ENCODE assay signal across 7 cellular contexts in the genomic region with DNA sequence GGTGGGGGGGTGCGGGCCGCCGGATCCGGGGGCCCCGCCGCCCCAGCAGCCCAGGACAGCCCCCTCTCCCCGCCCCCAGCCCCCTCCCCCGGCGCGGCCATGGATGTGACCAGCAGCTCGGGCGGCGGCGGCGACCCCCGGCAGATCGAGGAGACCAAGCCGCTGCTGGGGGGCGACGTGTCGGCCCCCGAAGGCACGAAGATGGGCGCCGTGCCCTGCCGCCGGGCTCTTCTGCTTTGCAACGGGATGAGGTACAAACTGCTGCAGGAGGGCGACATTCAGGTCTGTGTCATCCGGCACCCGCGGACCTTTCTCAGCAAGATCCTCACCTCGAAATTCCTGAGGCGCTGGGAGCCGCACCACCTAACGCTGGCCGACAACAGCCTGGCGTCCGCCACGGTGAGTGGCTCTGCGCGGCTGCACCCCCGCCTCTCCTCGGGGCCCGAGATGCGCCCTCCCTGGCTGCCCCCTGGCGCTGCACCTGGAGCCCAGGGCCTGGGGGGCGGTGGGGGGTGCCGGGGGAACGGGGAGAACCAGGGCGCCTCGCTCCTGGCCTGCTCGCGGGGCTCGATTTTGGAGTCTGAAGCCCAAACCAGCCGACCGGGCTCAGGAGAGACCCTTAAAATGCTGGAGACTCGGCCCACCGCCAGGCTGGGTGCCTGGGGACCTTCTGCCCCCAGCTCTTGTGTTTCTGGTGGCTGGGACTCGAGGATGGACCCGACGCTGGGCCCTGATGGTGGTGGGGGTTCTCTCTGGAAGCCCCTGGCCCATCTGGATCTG. TPM values are rescaled to one million over a fixed set of nuclear protein-coding genes. Genes with fewer than 3 reads are reported as not detected.
DNase-seq lines count a peak whose midpoint lies in the region; ATAC-seq and TF ChIP-seq lines count a peak whose summit lies in the region.

No MANE protein-coding gene starts in this region.

- H4K20me1 ChIP-seq in OCI-LY3 (ENCODE audit: insufficient read depth, low read length): peaks cover 42% of the 10 kb centered on the region

- H3K9ac ChIP-seq in OCI-LY3 (ENCODE audit: low read length) (peak overlapping the region; percentile 87), rectal smooth muscle tissue (ENCODE audit: low read length) (peak overlapping the region; percentile 70)

- H3K36me3 ChIP-seq in OCI-LY3 (replicated peaks; ENCODE audit: low read depth, low read length) (peaks cover 37% of the 10 kb centered on the region), left ventricle myocardium inferior (no peaks in the 10 kb centered on the region), rectal smooth muscle tissue (ENCODE audit: control insufficient read depth, insufficient read depth, low read length) (no peaks in the 10 kb centered on the region)

- H3K79me2 ChIP-seq in OCI-LY3 (ENCODE audit: low read length): peaks cover 53% of the 10 kb centered on the region

- peak; percentile 59 to 67 for DNase-seq in activated naive CD4-positive, alpha-beta T cell treated with anti-CD3 and anti-CD28 coated beads, Interleukin-2, amount 50 U/mL, for 72 hours (ENCODE audit: low spot score in 2 of 2)
- DNase-seq in left ventricle myocardium inferior: no peak
- DNase-seq in NCI-H510A (lab: John Stamatoyannopoulos, UW): no peak

- H3K27ac ChIP-seq in OCI-LY3 (ENCODE audit: low read length) (peak overlapping the region; percentile 56), left ventricle myocardium inferior (replicated peaks) (peak overlapping the region; percentile 83), rectal smooth muscle tissue (ENCODE audit: low read depth, low read length) (peak overlapping the region; percentile 51)

- TF ChIP-seq CTCF in OCI-LY3 (IDR thresholded peaks at IDR 0.05; ENCODE audit: low read depth, low read length): peak; percentile 31; the same call in 1 of the 2 replicates
- TF ChIP-seq CTCF in left ventricle myocardium inferior (IDR thresholded peaks at IDR 0.05; ENCODE audit: borderline replicate concordance): peak; percentile 34

- H3K27ac Mint-ChIP-seq in activated naive CD4-positive, alpha-beta T cell treated with anti-CD3 and anti-CD28 coated beads, Interleukin-2, amount 50 U/mL, for 72 hours: peak overlapping the region; percentile 75 to 88

- ATAC-seq in GM21786 (IDR thresholded peaks at IDR 0.05; ENCODE audit: unreplicated experiment): peak; percentile 27
- ATAC-seq in activated naive CD4-positive, alpha-beta T cell treated with anti-CD3 and anti-CD28 coated beads, Interleukin-2, amount 50 U/mL, for 72 hours: peak; percentile 33 to 46

- peak overlapping the region; percentile 71 for H3K4me2 ChIP-seq in OCI-LY3 (ENCODE audit: low read length)

- H3K36me3 Mint-ChIP-seq in activated naive CD4-positive, alpha-beta T cell treated with anti-CD3 and anti-CD28 coated beads, Interleukin-2, amount 50 U/mL, for 72 hours: peaks cover 8 to 9% of the 10 kb centered on the region in 2 donors

- H3K9me3 ChIP-seq in OCI-LY3 (ENCODE audit: insufficient read depth, low read length): 0 out of 2 replicates have a peak, but pooled peaks cover 4% of the 10 kb centered on the region
- no peaks in the 10 kb centered on the region for H3K9me3 ChIP-seq in left ventricle myocardium inferior (replicated peaks)

- peaks cover 15% of the 10 kb centered on the region for H3K4me1 ChIP-seq in OCI-LY3 (ENCODE audit: low read length)
- peaks cover 43% of the 10 kb centered on the region for H3K4me1 ChIP-seq in left ventricle myocardium inferior
- H3K4me1 ChIP-seq in rectal smooth muscle tissue (ENCODE audit: control insufficient read depth, insufficient read depth, low read length): peaks cover 11% of the 10 kb centered on the region

- no peak overlapping the region for H2AFZ ChIP-seq in OCI-LY3 (ENCODE audit: low read depth, low read length)

- intact Hi-C loops in left ventricle myocardium inferior (cut with micrococcal nuclease): no loop called here

- H3K27me3 ChIP-seq in OCI-LY3 (ENCODE audit: low read depth, low read length): peaks cover 38% of the 10 kb centered on the region
- no peaks in the 10 kb centered on the region for H3K27me3 ChIP-seq in left ventricle myocardium inferior (ENCODE audit: low read depth)
- no peaks in the 10 kb centered on the region for H3K27me3 ChIP-seq in rectal smooth muscle tissue (ENCODE audit: control insufficient read depth, insufficient read depth, low read length)

- H3K4me3 ChIP-seq in GM08714 (ENCODE audit: low read length) (peak overlapping the region; percentile 82), OCI-LY3 (ENCODE audit: low read length) (peak overlapping the region; percentile 80), left ventricle myocardium inferior (peak overlapping the region; percentile 77), rectal smooth muscle tissue (ENCODE audit: low read length) (peak overlapping the region; percentile 88)

- no peaks in the 10 kb centered on the region for H3K9me3 Mint-ChIP-seq in activated naive CD4-positive, alpha-beta T cell treated with anti-CD3 and anti-CD28 coated beads, Interleukin-2, amount 50 U/mL, for 72 hours

RNA-seq across cellular contexts. Expression of a gene that starts 0.7 kb away (rescaled TPM):
- total RNA-seq in activated naive CD4-positive, alpha-beta T cell treated with anti-CD3 and anti-CD28 coated beads, Interleukin-2, amount 50 U/mL, for 72 hours: 10 to 100 TPM; 35.5 to 51.5 TPM
- total RNA-seq in left ventricle myocardium inferior: 11.2 TPM

Comparison
In these comparisons a context has a peak if more than half of its experiments do, and no peak if none do; other contexts are left out.
1. DNase-seq: peak in activated naive CD4-positive, alpha-beta T cell treated with anti-CD3 and anti-CD28 coated beads, Interleukin-2, amount 50 U/mL, for 72 hours (2 of 2); none in left ventricle myocardium inferior (single experiment) and NCI-H510A (single experiment).
2. Peak in every context shown above with its lines, with median percentiles within 50 percentile points of each other: H3K4me3 ChIP-seq and H3K27ac ChIP-seq.